1 cellular context compared by ENCODE assay signal in the genomic region with DNA sequence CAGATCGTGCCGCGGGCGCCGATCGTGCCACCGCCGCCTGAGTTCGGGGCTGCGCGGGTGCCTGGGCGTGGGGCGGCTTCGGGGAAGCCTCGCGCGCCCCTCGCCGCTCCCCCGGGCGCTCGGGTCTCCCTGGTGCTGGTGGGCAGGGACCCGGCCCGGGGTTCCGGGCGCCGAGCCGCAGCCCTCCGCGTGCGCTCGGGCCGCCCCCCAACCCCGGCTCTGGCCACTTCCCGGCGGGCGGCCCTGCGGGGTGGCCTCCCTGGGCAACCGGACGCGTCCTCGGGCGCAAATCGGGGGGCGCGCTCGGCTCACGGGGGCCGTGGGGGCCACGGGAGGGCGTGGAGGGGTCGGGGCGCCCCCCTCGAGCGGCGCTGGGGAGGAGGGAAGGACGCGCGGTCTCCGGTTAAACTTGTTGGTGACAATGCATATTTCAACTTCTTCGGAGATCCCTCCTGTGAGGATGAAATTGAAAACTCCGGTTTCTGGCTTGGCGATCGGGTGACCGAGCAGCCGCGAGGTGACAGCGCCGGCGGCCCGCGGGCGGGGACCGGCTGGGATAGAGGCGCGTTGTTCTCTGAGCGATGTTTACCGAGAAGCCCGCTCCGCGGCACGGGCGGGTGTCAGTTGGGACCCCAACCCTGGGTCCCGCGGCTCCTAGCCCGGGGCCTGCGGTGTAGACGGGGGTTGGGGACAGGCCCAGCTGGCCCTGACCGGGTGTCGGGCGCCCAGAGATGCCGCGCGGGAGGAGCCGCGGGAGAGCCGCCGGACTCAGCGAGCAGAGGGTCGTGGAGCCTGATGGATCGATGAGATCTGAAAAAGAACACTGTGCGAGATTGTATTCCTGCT.
TF ChIP-seq lines count a peak whose summit lies in the region.

No MANE protein-coding gene starts in this region.

TF ChIP-seq in HEK293, 187 proteins besides CTCF, POLR2A, EP300 and RAD21 (continued from another document):
- TF ChIP-seq, protein P1, sequence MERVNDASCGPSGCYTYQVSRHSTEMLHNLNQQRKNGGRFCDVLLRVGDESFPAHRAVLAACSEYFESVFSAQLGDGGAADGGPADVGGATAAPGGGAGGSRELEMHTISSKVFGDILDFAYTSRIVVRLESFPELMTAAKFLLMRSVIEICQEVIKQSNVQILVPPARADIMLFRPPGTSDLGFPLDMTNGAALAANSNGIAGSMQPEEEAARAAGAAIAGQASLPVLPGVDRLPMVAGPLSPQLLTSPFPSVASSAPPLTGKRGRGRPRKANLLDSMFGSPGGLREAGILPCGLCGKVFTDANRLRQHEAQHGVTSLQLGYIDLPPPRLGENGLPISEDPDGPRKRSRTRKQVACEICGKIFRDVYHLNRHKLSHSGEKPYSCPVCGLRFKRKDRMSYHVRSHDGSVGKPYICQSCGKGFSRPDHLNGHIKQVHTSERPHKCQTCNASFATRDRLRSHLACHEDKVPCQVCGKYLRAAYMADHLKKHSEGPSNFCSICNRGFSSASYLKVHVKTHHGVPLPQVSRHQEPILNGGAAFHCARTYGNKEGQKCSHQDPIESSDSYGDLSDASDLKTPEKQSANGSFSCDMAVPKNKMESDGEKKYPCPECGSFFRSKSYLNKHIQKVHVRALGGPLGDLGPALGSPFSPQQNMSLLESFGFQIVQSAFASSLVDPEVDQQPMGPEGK (tag by site-specific recombination; IDR thresholded peaks at IDR 0.05), result peak; percentile 27; the same call in 1 of the 2 replicates
- TF ChIP-seq ZEB2 (tag by site-specific recombination; IDR thresholded peaks at IDR 0.05) (peak; percentile 35; the same call in 1 of the 2 replicates), ZNF121 (tag by site-specific recombination; IDR thresholded peaks at IDR 0.05) (no peak), ZNF571 (tag by site-specific recombination; IDR thresholded peaks at IDR 0.05) (no peak), REST (tag by site-specific recombination; IDR thresholded peaks at IDR 0.05) (0 out of 2 replicates have a peak, but pooled peaks have one; percentile 11), TSHZ1 (tag by site-specific recombination; IDR thresholded peaks at IDR 0.05; ENCODE audit: borderline replicate concordance) (no peak), ZNF280C (tag by site-specific recombination; IDR thresholded peaks at IDR 0.05) (no peak), ZNF514 (tag by site-specific recombination; IDR thresholded peaks at IDR 0.05) (no peak), ZBTB8A (tag by site-specific recombination; IDR thresholded peaks at IDR 0.05) (peak; percentile 66), GLIS2 (tag by site-specific recombination; IDR thresholded peaks at IDR 0.05) (peak; percentile 52), ZNF274 (IDR thresholded peaks at IDR 0.05; ENCODE audit: low read length) (no peak), ZNF274 (tag by site-specific recombination; IDR thresholded peaks at IDR 0.05; ENCODE audit: borderline replicate concordance) (no peak)
